Comparison of ENCODE assay signal across 1 cellular context in the genomic region with DNA sequence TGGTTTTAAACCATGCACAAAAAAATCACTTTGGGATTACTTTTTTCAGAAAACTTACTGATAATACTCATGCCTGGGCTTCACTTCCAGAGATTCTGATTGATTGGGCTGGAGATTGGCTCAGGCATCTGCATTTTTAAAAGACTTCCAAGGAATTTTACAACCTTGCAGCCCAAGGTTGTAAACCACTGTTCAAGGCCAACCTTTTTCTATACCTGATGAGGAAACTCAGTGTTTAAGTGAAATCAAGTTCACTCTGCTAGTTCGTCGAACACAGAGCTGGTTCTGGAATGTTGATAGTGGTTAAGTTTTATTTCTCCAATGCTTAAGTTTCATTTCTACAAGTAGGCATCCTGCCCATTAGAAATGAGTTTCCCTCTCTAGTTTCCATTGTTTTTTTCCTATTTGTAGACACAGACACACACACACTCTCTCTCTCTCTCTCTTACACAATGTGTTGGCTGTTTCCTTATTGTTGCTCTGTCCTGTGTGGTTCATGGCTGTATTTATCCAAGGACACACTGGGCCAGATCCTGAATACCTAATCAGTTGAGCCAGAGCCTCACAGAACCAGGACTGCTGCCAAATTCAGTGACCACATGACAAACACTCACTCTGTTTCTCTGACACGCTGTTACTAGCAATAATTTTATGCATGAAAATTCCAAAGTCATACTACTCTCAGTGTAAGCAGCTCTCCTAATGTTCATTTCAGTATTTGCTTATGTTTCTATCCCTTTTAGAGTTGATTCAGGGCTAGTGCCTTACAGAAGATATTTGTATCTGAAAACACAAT.
TF ChIP-seq lines count a peak whose summit lies in the region.

No MANE protein-coding gene starts in this region.

TF ChIP-seq in HepG2, 621 proteins besides CTCF, POLR2A, EP300 and RAD21 (continued from another document and continues in another):
- TF ChIP-seq, protein P1, sequence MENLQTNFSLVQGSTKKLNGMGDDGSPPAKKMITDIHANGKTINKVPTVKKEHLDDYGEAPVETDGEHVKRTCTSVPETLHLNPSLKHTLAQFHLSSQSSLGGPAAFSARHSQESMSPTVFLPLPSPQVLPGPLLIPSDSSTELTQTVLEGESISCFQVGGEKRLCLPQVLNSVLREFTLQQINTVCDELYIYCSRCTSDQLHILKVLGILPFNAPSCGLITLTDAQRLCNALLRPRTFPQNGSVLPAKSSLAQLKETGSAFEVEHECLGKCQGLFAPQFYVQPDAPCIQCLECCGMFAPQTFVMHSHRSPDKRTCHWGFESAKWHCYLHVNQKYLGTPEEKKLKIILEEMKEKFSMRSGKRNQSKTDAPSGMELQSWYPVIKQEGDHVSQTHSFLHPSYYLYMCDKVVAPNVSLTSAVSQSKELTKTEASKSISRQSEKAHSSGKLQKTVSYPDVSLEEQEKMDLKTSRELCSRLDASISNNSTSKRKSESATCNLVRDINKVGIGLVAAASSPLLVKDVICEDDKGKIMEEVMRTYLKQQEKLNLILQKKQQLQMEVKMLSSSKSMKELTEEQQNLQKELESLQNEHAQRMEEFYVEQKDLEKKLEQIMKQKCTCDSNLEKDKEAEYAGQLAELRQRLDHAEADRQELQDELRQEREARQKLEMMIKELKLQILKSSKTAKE (CRISPR knock-in tag; IDR thresholded peaks at IDR 0.05; ENCODE audit: borderline replicate concordance) = peak; percentile 90
- TF ChIP-seq SPEN (CRISPR knock-in tag; IDR thresholded peaks at IDR 0.05; ENCODE audit: low read depth) = peak; percentile 48; the same call in 1 of the 2 replicates
- TF ChIP-seq ZNF20 (CRISPR knock-in tag; IDR thresholded peaks at IDR 0.05) = no peak
- TF ChIP-seq, protein P2, sequence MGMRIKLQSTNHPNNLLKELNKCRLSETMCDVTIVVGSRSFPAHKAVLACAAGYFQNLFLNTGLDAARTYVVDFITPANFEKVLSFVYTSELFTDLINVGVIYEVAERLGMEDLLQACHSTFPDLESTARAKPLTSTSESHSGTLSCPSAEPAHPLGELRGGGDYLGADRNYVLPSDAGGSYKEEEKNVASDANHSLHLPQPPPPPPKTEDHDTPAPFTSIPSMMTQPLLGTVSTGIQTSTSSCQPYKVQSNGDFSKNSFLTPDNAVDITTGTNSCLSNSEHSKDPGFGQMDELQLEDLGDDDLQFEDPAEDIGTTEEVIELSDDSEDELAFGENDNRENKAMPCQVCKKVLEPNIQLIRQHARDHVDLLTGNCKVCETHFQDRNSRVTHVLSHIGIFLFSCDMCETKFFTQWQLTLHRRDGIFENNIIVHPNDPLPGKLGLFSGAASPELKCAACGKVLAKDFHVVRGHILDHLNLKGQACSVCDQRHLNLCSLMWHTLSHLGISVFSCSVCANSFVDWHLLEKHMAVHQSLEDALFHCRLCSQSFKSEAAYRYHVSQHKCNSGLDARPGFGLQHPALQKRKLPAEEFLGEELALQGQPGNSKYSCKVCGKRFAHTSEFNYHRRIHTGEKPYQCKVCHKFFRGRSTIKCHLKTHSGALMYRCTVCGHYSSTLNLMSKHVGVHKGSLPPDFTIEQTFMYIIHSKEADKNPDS (CRISPR knock-in tag; IDR thresholded peaks at IDR 0.05) = no peak; the same call in 1 of the 2 replicates
- TF ChIP-seq ZFY (CRISPR knock-in tag; IDR thresholded peaks at IDR 0.05) = no peak
- no peak for TF ChIP-seq MYC (CRISPR knock-in tag; IDR thresholded peaks at IDR 0.05; ENCODE audit: borderline replicate concordance)
- peak; percentile 67; the same call in 1 of the 2 replicates for TF ChIP-seq FOXA1 (IDR thresholded peaks at IDR 0.05)
- peak; percentile 90 for TF ChIP-seq FOXA1 (CRISPR knock-in tag; IDR thresholded peaks at IDR 0.05)
- TF ChIP-seq, protein P3, sequence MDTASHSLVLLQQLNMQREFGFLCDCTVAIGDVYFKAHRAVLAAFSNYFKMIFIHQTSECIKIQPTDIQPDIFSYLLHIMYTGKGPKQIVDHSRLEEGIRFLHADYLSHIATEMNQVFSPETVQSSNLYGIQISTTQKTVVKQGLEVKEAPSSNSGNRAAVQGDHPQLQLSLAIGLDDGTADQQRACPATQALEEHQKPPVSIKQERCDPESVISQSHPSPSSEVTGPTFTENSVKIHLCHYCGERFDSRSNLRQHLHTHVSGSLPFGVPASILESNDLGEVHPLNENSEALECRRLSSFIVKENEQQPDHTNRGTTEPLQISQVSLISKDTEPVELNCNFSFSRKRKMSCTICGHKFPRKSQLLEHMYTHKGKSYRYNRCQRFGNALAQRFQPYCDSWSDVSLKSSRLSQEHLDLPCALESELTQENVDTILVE (CRISPR knock-in tag; IDR thresholded peaks at IDR 0.05) = peak; percentile 86
- 0 out of 2 replicates have a peak, but pooled peaks have one; percentile 34 for TF ChIP-seq ZNF124 (CRISPR knock-in tag; IDR thresholded peaks at IDR 0.05)
- no peak for TF ChIP-seq SSRP1 (CRISPR knock-in tag; IDR thresholded peaks at IDR 0.05)
- peak; percentile 65 for TF ChIP-seq KAT8 (CRISPR knock-in tag; IDR thresholded peaks at IDR 0.05)
- TF ChIP-seq TRIM24 (CRISPR knock-in tag; IDR thresholded peaks at IDR 0.05) = no peak
- TF ChIP-seq, protein P4, sequence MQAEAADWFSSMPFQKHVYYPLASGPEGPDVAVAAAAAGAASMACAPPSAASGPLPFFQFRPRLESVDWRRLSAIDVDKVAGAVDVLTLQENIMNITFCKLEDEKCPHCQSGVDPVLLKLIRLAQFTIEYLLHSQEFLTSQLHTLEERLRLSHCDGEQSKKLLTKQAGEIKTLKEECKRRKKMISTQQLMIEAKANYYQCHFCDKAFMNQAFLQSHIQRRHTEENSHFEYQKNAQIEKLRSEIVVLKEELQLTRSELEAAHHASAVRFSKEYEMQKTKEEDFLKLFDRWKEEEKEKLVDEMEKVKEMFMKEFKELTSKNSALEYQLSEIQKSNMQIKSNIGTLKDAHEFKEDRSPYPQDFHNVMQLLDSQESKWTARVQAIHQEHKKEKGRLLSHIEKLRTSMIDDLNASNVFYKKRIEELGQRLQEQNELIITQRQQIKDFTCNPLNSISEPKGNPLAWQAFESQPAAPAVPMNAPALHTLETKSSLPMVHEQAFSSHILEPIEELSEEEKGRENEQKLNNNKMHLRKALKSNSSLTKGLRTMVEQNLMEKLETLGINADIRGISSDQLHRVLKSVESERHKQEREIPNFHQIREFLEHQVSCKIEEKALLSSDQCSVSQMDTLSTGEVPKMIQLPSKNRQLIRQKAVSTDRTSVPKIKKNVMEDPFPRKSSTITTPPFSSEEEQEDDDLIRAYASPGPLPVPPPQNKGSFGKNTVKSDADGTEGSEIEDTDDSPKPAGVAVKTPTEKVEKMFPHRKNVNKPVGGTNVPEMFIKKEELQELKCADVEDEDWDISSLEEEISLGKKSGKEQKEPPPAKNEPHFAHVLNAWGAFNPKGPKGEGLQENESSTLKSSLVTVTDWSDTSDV (CRISPR knock-in tag; IDR thresholded peaks at IDR 0.05) = no peak
- no peak for TF ChIP-seq ZNF549 (CRISPR knock-in tag; IDR thresholded peaks at IDR 0.05)
- TF ChIP-seq ZNF780A (CRISPR knock-in tag; IDR thresholded peaks at IDR 0.05) = no peak
- peak; percentile 33 for TF ChIP-seq RBM22 (optimal IDR thresholded peaks at IDR 0.05; ENCODE audit: low read length)
- TF ChIP-seq, protein P5, sequence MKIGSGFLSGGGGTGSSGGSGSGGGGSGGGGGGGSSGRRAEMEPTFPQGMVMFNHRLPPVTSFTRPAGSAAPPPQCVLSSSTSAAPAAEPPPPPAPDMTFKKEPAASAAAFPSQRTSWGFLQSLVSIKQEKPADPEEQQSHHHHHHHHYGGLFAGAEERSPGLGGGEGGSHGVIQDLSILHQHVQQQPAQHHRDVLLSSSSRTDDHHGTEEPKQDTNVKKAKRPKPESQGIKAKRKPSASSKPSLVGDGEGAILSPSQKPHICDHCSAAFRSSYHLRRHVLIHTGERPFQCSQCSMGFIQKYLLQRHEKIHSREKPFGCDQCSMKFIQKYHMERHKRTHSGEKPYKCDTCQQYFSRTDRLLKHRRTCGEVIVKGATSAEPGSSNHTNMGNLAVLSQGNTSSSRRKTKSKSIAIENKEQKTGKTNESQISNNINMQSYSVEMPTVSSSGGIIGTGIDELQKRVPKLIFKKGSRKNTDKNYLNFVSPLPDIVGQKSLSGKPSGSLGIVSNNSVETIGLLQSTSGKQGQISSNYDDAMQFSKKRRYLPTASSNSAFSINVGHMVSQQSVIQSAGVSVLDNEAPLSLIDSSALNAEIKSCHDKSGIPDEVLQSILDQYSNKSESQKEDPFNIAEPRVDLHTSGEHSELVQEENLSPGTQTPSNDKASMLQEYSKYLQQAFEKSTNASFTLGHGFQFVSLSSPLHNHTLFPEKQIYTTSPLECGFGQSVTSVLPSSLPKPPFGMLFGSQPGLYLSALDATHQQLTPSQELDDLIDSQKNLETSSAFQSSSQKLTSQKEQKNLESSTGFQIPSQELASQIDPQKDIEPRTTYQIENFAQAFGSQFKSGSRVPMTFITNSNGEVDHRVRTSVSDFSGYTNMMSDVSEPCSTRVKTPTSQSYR (CRISPR knock-in tag; IDR thresholded peaks at IDR 0.05; ENCODE audit: borderline replicate concordance) = peak; percentile 52; the same call in 1 of the 2 replicates
- no peak for TF ChIP-seq ZBTB21 (CRISPR knock-in tag; IDR thresholded peaks at IDR 0.05)
- TF ChIP-seq, protein P6, sequence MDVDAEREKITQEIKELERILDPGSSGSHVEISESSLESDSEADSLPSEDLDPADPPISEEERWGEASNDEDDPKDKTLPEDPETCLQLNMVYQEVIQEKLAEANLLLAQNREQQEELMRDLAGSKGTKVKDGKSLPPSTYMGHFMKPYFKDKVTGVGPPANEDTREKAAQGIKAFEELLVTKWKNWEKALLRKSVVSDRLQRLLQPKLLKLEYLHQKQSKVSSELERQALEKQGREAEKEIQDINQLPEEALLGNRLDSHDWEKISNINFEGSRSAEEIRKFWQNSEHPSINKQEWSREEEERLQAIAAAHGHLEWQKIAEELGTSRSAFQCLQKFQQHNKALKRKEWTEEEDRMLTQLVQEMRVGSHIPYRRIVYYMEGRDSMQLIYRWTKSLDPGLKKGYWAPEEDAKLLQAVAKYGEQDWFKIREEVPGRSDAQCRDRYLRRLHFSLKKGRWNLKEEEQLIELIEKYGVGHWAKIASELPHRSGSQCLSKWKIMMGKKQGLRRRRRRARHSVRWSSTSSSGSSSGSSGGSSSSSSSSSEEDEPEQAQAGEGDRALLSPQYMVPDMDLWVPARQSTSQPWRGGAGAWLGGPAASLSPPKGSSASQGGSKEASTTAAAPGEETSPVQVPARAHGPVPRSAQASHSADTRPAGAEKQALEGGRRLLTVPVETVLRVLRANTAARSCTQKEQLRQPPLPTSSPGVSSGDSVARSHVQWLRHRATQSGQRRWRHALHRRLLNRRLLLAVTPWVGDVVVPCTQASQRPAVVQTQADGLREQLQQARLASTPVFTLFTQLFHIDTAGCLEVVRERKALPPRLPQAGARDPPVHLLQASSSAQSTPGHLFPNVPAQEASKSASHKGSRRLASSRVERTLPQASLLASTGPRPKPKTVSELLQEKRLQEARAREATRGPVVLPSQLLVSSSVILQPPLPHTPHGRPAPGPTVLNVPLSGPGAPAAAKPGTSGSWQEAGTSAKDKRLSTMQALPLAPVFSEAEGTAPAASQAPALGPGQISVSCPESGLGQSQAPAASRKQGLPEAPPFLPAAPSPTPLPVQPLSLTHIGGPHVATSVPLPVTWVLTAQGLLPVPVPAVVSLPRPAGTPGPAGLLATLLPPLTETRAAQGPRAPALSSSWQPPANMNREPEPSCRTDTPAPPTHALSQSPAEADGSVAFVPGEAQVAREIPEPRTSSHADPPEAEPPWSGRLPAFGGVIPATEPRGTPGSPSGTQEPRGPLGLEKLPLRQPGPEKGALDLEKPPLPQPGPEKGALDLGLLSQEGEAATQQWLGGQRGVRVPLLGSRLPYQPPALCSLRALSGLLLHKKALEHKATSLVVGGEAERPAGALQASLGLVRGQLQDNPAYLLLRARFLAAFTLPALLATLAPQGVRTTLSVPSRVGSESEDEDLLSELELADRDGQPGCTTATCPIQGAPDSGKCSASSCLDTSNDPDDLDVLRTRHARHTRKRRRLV (CRISPR knock-in tag; IDR thresholded peaks at IDR 0.05) = no peak
- TF ChIP-seq, protein P7, sequence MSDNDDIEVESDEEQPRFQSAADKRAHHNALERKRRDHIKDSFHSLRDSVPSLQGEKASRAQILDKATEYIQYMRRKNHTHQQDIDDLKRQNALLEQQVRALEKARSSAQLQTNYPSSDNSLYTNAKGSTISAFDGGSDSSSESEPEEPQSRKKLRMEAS (IDR thresholded peaks at IDR 0.05) = peak; percentile 61
- TF ChIP-seq SRF (IDR thresholded peaks at IDR 0.05; ENCODE audit: low read depth, low read length) = no peak
- peak; percentile 51; the same call in 1 of the 2 replicates for TF ChIP-seq CREM (IDR thresholded peaks at IDR 0.05)
- TF ChIP-seq CREM (CRISPR knock-in tag; IDR thresholded peaks at IDR 0.05) = no peak
- TF ChIP-seq CBX2 (IDR thresholded peaks at IDR 0.05; ENCODE audit: low read depth, low read length) = no peak
- TF ChIP-seq CBX2 (CRISPR knock-in tag; IDR thresholded peaks at IDR 0.05; ENCODE audit: low read depth) = no peak
- TF ChIP-seq MIXL1 (CRISPR knock-in tag; IDR thresholded peaks at IDR 0.05) = peak; percentile 64
- peak; percentile 94 for TF ChIP-seq ZNF644 (CRISPR knock-in tag; IDR thresholded peaks at IDR 0.05; ENCODE audit: low read depth)
- no peak for TF ChIP-seq MYNN (CRISPR knock-in tag; IDR thresholded peaks at IDR 0.05; ENCODE audit: low read depth)
- TF ChIP-seq RFXANK (CRISPR knock-in tag; IDR thresholded peaks at IDR 0.05) = no peak
- TF ChIP-seq HNRNPUL1 (IDR thresholded peaks at IDR 0.05; ENCODE audit: low read depth, low read length) = no peak
- TF ChIP-seq, protein P8, sequence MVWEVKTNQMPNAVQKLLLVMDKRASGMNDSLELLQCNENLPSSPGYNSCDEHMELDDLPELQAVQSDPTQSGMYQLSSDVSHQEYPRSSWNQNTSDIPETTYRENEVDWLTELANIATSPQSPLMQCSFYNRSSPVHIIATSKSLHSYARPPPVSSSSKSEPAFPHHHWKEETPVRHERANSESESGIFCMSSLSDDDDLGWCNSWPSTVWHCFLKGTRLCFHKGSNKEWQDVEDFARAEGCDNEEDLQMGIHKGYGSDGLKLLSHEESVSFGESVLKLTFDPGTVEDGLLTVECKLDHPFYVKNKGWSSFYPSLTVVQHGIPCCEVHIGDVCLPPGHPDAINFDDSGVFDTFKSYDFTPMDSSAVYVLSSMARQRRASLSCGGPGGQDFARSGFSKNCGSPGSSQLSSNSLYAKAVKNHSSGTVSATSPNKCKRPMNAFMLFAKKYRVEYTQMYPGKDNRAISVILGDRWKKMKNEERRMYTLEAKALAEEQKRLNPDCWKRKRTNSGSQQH (CRISPR knock-in tag; IDR thresholded peaks at IDR 0.05; ENCODE audit: low read depth) = peak; percentile 64; the same call in 1 of the 2 replicates
- no peak for TF ChIP-seq WIZ (CRISPR knock-in tag; IDR thresholded peaks at IDR 0.05)
- no peak; the same call in 1 of the 2 replicates for TF ChIP-seq TBX2 (CRISPR knock-in tag; IDR thresholded peaks at IDR 0.05; ENCODE audit: borderline replicate concordance)
- no peak for TF ChIP-seq NRL (CRISPR knock-in tag; IDR thresholded peaks at IDR 0.05; ENCODE audit: borderline replicate concordance)
- TF ChIP-seq MTF1 (CRISPR knock-in tag; IDR thresholded peaks at IDR 0.05) = no peak
- TF ChIP-seq, protein P9, sequence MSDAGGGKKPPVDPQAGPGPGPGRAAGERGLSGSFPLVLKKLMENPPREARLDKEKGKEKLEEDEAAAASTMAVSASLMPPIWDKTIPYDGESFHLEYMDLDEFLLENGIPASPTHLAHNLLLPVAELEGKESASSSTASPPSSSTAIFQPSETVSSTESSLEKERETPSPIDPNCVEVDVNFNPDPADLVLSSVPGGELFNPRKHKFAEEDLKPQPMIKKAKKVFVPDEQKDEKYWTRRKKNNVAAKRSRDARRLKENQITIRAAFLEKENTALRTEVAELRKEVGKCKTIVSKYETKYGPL (CRISPR knock-in tag; IDR thresholded peaks at IDR 0.05) = no peak
- TF ChIP-seq ZNF546 (CRISPR knock-in tag; conservative IDR thresholded peaks at IDR 0.05) = no peak
- TF ChIP-seq MEF2D (CRISPR knock-in tag; IDR thresholded peaks at IDR 0.05) = no peak
- TF ChIP-seq ZNF264 (CRISPR knock-in tag; IDR thresholded peaks at IDR 0.05) = no peak
- TF ChIP-seq SIX4 (CRISPR knock-in tag; IDR thresholded peaks at IDR 0.05) = 0 out of 2 replicates have a peak, but pooled peaks have one; percentile 37
- no peak for TF ChIP-seq CHCHD3 (CRISPR knock-in tag; IDR thresholded peaks at IDR 0.05)
- no peak for TF ChIP-seq ZNF430 (CRISPR knock-in tag; IDR thresholded peaks at IDR 0.05)
- TF ChIP-seq ZNF672 (CRISPR knock-in tag; IDR thresholded peaks at IDR 0.05) = no peak
